ENCODE assay signal across 8 cellular contexts in genomic region chr20:26009402-26010223, GRCh38.
DNase-seq lines count a peak whose midpoint lies in the region; ATAC-seq, FAIRE-seq and TF ChIP-seq lines count a peak whose summit lies in the region.
"Not testable (repeated sequence)": the region's sequence is repeated elsewhere in the genome, so short reads cannot be mapped to it uniquely, and the experiment has no call there.

No MANE protein-coding gene starts in this region.

- intact Hi-C loops in CD14-positive monocyte (cut with micrococcal nuclease); left cardiac atrium (cut with DNase I): not testable (repeated sequence)

- not testable (repeated sequence) for H3K4me1 ChIP-seq in GM23338 (ENCODE audit: insufficient read depth)

- not testable (repeated sequence) for TF ChIP-seq CTCF in CD14-positive monocyte (IDR thresholded peaks at IDR 0.05); GM23338 (conservative IDR thresholded peaks at IDR 0.05; ENCODE audit: low read depth in 2 of 2); bronchial epithelial cell (IDR thresholded peaks at IDR 0.05; ENCODE audit: insufficient read depth, low read length, severe bottlenecking); nephron (IDR thresholded peaks at IDR 0.05; ENCODE audit: unreplicated experiment in 3 of 3)

- not testable (repeated sequence) for H4K20me1 ChIP-seq in GM23338 (replicated peaks; ENCODE audit: insufficient read depth)

- H3K4me3 Mint-ChIP-seq in CD14-positive monocyte: peak overlapping the region; percentile 92 to 99
- H3K4me3 Mint-ChIP-seq in GM23338: peak overlapping the region; percentile 97
- peak overlapping the region; percentile 96 for H3K4me3 Mint-ChIP-seq in activated CD4-positive, alpha-beta memory T cell treated with anti-CD3 and anti-CD28 coated beads, Interleukin-2, amount 10 ng/mL, durations not matched to agents 7 days and 5 days
- peak overlapping the region; percentile 93 to 95 (median 95) for H3K4me3 Mint-ChIP-seq in nephron

- not testable (repeated sequence) for H3F3A ChIP-seq in GM23338 (replicated peaks; ENCODE audit: low read depth)

- peak overlapping the region; percentile 47 for H3K4me3 ChIP-seq in GM23338
- peak overlapping the region; percentile 50 for H3K4me3 ChIP-seq in bronchial epithelial cell (ENCODE audit: low read depth, low read length)

- not testable (repeated sequence) for H3K36me3 ChIP-seq in GM23338 (ENCODE audit: insufficient read depth); bronchial epithelial cell (ENCODE audit: control insufficient read depth, insufficient read depth, low read length)

- not testable (repeated sequence) for H2AFZ ChIP-seq in GM23338

- DNase-seq in CD14-positive monocyte (ENCODE audit: low spot score): peak; percentile 80
- DNase-seq in GM23338 (ENCODE audit: low spot score): peak; percentile 70
- DNase-seq in NOMO-1 treated with DMSO at 0.1 percent for 48 hours (lab: John Stamatoyannopoulos, UW; ENCODE audit: unreplicated experiment): peak; percentile 87
- peak; percentile 62 for DNase-seq in activated CD4-positive, alpha-beta memory T cell treated with anti-CD3 and anti-CD28 coated beads, Interleukin-2, amount 10 ng/mL, durations not matched to agents 7 days and 5 days
- DNase-seq in bronchial epithelial cell (ENCODE audit: low read depth): peak; percentile 83
- peak; percentile 94 for DNase-seq in left cardiac atrium
- DNase-seq in stimulated activated CD8-positive, alpha-beta memory T cell treated with anti-CD3 and anti-CD28 coated beads, Interleukin-12 subunit alpha, Interleukin-12 subunit beta, amount 100 ng/mL, for 4 hours (ENCODE audit: low read depth): peak; percentile 25

- not testable (repeated sequence) for H3K36me3 Mint-ChIP-seq in CD14-positive monocyte; GM23338 (ENCODE audit: low read depth); activated CD4-positive, alpha-beta memory T cell treated with anti-CD3 and anti-CD28 coated beads, Interleukin-2, amount 10 ng/mL, durations not matched to agents 7 days and 5 days (ENCODE audit: low read depth); nephron (ENCODE audit: low read depth)

- CTCF ChIA-PET in activated CD4-positive, alpha-beta memory T cell treated with anti-CD3 and anti-CD28 coated beads, Interleukin-2, amount 10 ng/mL, durations not matched to agents 7 days and 5 days (lab: Charles Lee): not testable (repeated sequence)

- not testable (repeated sequence) for H3K27me3 ChIP-seq in GM23338 (ENCODE audit: insufficient read depth); bronchial epithelial cell (ENCODE audit: control insufficient read depth, insufficient read depth, low read length)

- H3K27ac Mint-ChIP-seq in CD14-positive monocyte (peak overlapping the region; percentile 87 to 98 (median 91)), GM23338 (peak overlapping the region; percentile 98), nephron (peak overlapping the region; percentile 96 to 97 (median 96))
- H3K27ac Mint-ChIP-seq in activated CD4-positive, alpha-beta memory T cell treated with anti-CD3 and anti-CD28 coated beads, Interleukin-2, amount 10 ng/mL, durations not matched to agents 7 days and 5 days: peak overlapping the region; percentile 85

- POLR2A ChIA-PET in activated CD4-positive, alpha-beta memory T cell treated with anti-CD3 and anti-CD28 coated beads, Interleukin-2, amount 10 ng/mL, durations not matched to agents 7 days and 5 days (lab: Charles Lee): not testable (repeated sequence)

- not testable (repeated sequence) for H3K27ac ChIP-seq in GM23338 (ENCODE audit: low read depth)

- not testable (repeated sequence) for H3K9me3 Mint-ChIP-seq in CD14-positive monocyte; GM23338; activated CD4-positive, alpha-beta memory T cell treated with anti-CD3 and anti-CD28 coated beads, Interleukin-2, amount 10 ng/mL, durations not matched to agents 7 days and 5 days; nephron

- H3K9me2 ChIP-seq in GM23338 (ENCODE audit: insufficient read depth): not testable (repeated sequence)

- H3K4me2 ChIP-seq in GM23338: 0 out of 2 replicates have a peak overlapping the region, but pooled peaks have one; percentile 48

- not testable (repeated sequence) for ATAC-seq in GM23338
- ATAC-seq in left cardiac atrium: peak in 1 of 2 donors; percentile 51

- H3K4me1 Mint-ChIP-seq in CD14-positive monocyte: peaks cover 16% of the 10 kb centered on the region
- H3K4me1 Mint-ChIP-seq in GM23338; activated CD4-positive, alpha-beta memory T cell treated with anti-CD3 and anti-CD28 coated beads, Interleukin-2, amount 10 ng/mL, durations not matched to agents 7 days and 5 days; nephron: not testable (repeated sequence)

- not testable (repeated sequence) for H3K79me2 ChIP-seq in GM23338 (replicated peaks; ENCODE audit: insufficient read depth)

- not testable (repeated sequence) for H3K27me3 Mint-ChIP-seq in CD14-positive monocyte (ENCODE audit: low read depth in 3 of 3); GM23338 (ENCODE audit: insufficient read depth, low read depth, poor library complexity); activated CD4-positive, alpha-beta memory T cell treated with anti-CD3 and anti-CD28 coated beads, Interleukin-2, amount 10 ng/mL, durations not matched to agents 7 days and 5 days; nephron (ENCODE audit: low read depth)

- FAIRE-seq in bronchial epithelial cell (lab: Jason Lieb, UNC): not testable (repeated sequence)

Comparison
In these comparisons a context has a peak if more than half of its experiments do, and no peak if none do; other contexts are left out.
1. DNase-seq: peak in every context shown above with its lines; median percentile 94 in left cardiac atrium; 87 in NOMO-1 treated with DMSO at 0.1 percent for 48 hours; 83 in bronchial epithelial cell; 80 in CD14-positive monocyte; 70 in GM23338; 62 in activated CD4-positive, alpha-beta memory T cell treated with anti-CD3 and anti-CD28 coated beads, Interleukin-2, amount 10 ng/mL, durations not matched to agents 7 days and 5 days; 25 in stimulated activated CD8-positive, alpha-beta memory T cell treated with anti-CD3 and anti-CD28 coated beads, Interleukin-12 subunit alpha, Interleukin-12 subunit beta, amount 100 ng/mL, for 4 hours.